In genomic region chr22:50085211-50085999, GRCh38 we compare ENCODE assay signal across 9 cellular contexts. TPM values are rescaled to one million over a fixed set of nuclear protein-coding genes. Genes with fewer than 3 reads are reported as not detected.
A peak's percentile ranks its signal among the peaks of the same experiment; 100 is the strongest.
DNase-seq lines count a peak whose midpoint lies in the region; ATAC-seq lines count a peak whose summit lies in the region.
"Had no signal": no experiment of that assay in that cellular context is flagged by ENCODE, and none has a peak within 500 bp of the region (broad histone marks: within the 10 kb centered on the region; RNA-seq: fewer than 3 reads in every experiment).

MLC1 (minus strand) TSS chr22:50085426; CDS start chr22:50084902, 524 bp downstream.

- H3K27me3 ChIP-seq in effector memory CD4-positive, alpha-beta T cell (replicated peaks; ENCODE audit: control insufficient read depth, insufficient read depth, low read length, poor library complexity, severe bottlenecking) = no peaks in the 10 kb centered on the region
- peaks cover 8% of the 10 kb centered on the region for H3K27me3 ChIP-seq in rectal smooth muscle tissue (ENCODE audit: control insufficient read depth, insufficient read depth, low read length)

- H3K9ac ChIP-seq in rectal smooth muscle tissue (ENCODE audit: low read length) = no peak within 1 kb of the TSS

- no peak within 1 kb of the TSS for H3K27ac ChIP-seq in effector memory CD4-positive, alpha-beta T cell (ENCODE audit: insufficient read depth, low read length, poor library complexity, severe bottlenecking)
- no peak within 1 kb of the TSS for H3K27ac ChIP-seq in rectal smooth muscle tissue (ENCODE audit: low read depth, low read length)
- H3K27ac ChIP-seq: 22Rv1 had no signal

- peak; percentile 26 for DNase-seq in NK-92 treated with Interleukin-12 subunit alpha and Interleukin-12 subunit beta, amount 100 ng/mL, for 24 hours (lab: John Stamatoyannopoulos, UW)
- no peak for DNase-seq in NK-92 (lab: John Stamatoyannopoulos, UW; ENCODE audit: unreplicated experiment)
- DNase-seq in SKM-1 (lab: John Stamatoyannopoulos, UW; ENCODE audit: unreplicated experiment) = peak; percentile 65
- no peak for DNase-seq in effector memory CD4-positive, alpha-beta T cell
- no peak for DNase-seq in SK-N-DZ (ENCODE audit: low spot score)
- DNase-seq in NCI-H1417 (lab: John Stamatoyannopoulos, UW) = no peak

- no peaks in the 10 kb centered on the region for H3K36me3 ChIP-seq in effector memory CD4-positive, alpha-beta T cell (ENCODE audit: control insufficient read depth, insufficient read depth, low read length)
- H3K36me3 ChIP-seq in rectal smooth muscle tissue (ENCODE audit: control insufficient read depth, insufficient read depth, low read length) = no peaks in the 10 kb centered on the region

- H3K9me3 ChIP-seq in effector memory CD4-positive, alpha-beta T cell (ENCODE audit: control insufficient read depth, low read length) = no peaks in the 10 kb centered on the region

- peak within 1 kb of the TSS; percentile 11 for H3K4me3 ChIP-seq in effector memory CD4-positive, alpha-beta T cell (ENCODE audit: insufficient read depth, low read depth, low read length, poor library complexity, severe bottlenecking)
- peak within 1 kb of the TSS; percentile 32 for H3K4me3 ChIP-seq in rectal smooth muscle tissue (ENCODE audit: low read length)

- no peak for ATAC-seq in GM21619 (IDR thresholded peaks at IDR 0.05; ENCODE audit: unreplicated experiment)

- H3K4me1 ChIP-seq in effector memory CD4-positive, alpha-beta T cell (ENCODE audit: control insufficient read depth, insufficient read depth, low read length, poor library complexity, severe bottlenecking) = peaks cover 5% of the 10 kb centered on the region
- no peaks in the 10 kb centered on the region for H3K4me1 ChIP-seq in rectal smooth muscle tissue (ENCODE audit: control insufficient read depth, insufficient read depth, low read length)

RNA-seq across cellular contexts. Expression of gene MLC1, which starts in this region (rescaled TPM):
- not detected in 2 replicates for polyA plus RNA-seq in SK-N-DZ (2014; cell fraction: cytosol; rRNA removed)
- not detected in 2 replicates for polyA plus RNA-seq in SK-N-DZ (2014; cell fraction: nucleus; rRNA removed)

Comparison
In these comparisons a context has a peak if more than half of its experiments do, and no peak if none do; other contexts are left out.
1. DNase-seq: peak in NK-92 treated with Interleukin-12 subunit alpha and Interleukin-12 subunit beta, amount 100 ng/mL, for 24 hours (single experiment) and SKM-1 (single experiment); none in NK-92 (single experiment), effector memory CD4-positive, alpha-beta T cell (0 of 3), SK-N-DZ (single experiment) and NCI-H1417 (0 of 3).